Comparison of ENCODE assay signal across 27 cellular contexts in genomic region chr9:25557645-25558300, GRCh38.
"Had no signal": no experiment of that assay in that cellular context is flagged by ENCODE, and none has a peak within 500 bp of the region (broad histone marks: within the 10 kb centered on the region; RNA-seq: fewer than 3 reads in every experiment).

No MANE protein-coding gene starts in this region.

- ATAC-seq: activated CD8-positive, alpha-beta T cell treated with anti-CD3 and anti-CD28 coated beads for 36 hours; activated T-cell treated with anti-CD3 and anti-CD28 coated beads, Interleukin-2, amount 50 U/mL, for 4 hours; activated T-helper 17 cell treated with anti-CD3 and anti-CD28 coated beads, Interleukin-2, amount 50 U/mL, for 72 hours; left colon; sciatic nerve; stimulated activated naive B cell treated with anti-CD40 and anti-IgM and Interleukin-4, amounts not matched to agents 10 μg/mL and 1 μg/mL and 100 μg/mL, for 72 hours had no signal

- H3K4me1 ChIP-seq: esophagus squamous epithelium, stomach, suprapubic skin had no signal

- H3K4me2 ChIP-seq: smooth muscle cell had no signal

- H3K9me3 ChIP-seq: esophagus squamous epithelium, neutrophil, stomach, suprapubic skin, uterus had no signal

- H3K4me3 ChIP-seq: esophagus squamous epithelium, smooth muscle cell, stomach, suprapubic skin, uterus had no signal

- DNase-seq: activated B cell treated with CpG ODN at 0.5 μM for 24 hours; activated CD4-positive, alpha-beta T cell treated with anti-CD3 and anti-CD28 coated beads, Interleukin-2, amount 50 U/mL, for 1 hour; activated CD8-positive, alpha-beta T cell treated with anti-CD3 and anti-CD28 coated beads for 36 hours; activated gamma-delta T cell treated with Interleukin-2 at 50 U/mL for 16 hours; activated naive CD4-positive, alpha-beta T cell treated with anti-CD3 and anti-CD28 coated beads, Interleukin-2, amount 50 U/mL, for 16 hours; activated T-cell treated with anti-CD3 and anti-CD28 coated beads, Interleukin-2, amount 50 U/mL, for 4 hours; effector CD8-positive, alpha-beta T cell; esophagus squamous epithelium; head of caudate nucleus; hippocampal formation; kidney; left colon; naive B cell; nephron progenitor cell; stimulated activated CD4-positive, alpha-beta T cell treated with anti-CD3 and anti-CD28 coated beads, Interleukin-1b, Interleukin-23, amount 100 ng/mL, for 48 hours; stimulated activated naive B cell treated with anti-CD40 and anti-IgM and Interleukin-4, amounts not matched to agents 10 μg/mL and 1 μg/mL and 100 μg/mL, for 72 hours; stomach; uterus had no signal

- H3K36me3 ChIP-seq: esophagus squamous epithelium, neutrophil, stomach, suprapubic skin, uterus had no signal

- H3K27me3 ChIP-seq: esophagus squamous epithelium, neutrophil, stomach, suprapubic skin, uterus had no signal

- H3K27ac ChIP-seq: epithelial cell of prostate, esophagus squamous epithelium, neutrophil, stomach, suprapubic skin, uterus had no signal

- FAIRE-seq: bronchial epithelial cell, colon, endometrium, kidney had no signal
